Comparison of ENCODE assay signal across 18 cellular contexts in the genomic region with DNA sequence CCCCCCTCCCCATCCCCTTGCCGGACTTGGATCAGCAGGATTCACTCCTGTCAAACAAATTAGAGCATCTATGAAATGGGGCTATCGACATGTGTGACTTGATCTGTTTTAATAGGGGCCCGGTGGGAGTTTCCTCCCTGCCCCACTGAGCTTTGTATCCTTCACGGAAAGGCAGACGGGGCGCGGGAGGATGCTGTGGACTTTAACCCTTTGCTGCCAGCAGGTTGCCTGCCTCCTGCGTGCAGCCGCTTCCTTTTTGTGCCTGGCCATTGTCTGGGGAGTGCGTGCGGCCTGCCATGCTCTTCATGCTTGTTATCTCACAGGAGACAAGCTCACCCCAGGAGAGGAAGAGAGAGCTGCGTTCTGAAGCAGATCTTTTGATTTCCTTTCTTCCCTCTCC.
DNase-seq lines count a peak whose midpoint lies in the region; ATAC-seq lines count a peak whose summit lies in the region.
"Had no signal": no experiment of that assay in that cellular context is flagged by ENCODE, and none has a peak within 500 bp of the region (broad histone marks: within the 10 kb centered on the region; RNA-seq: fewer than 3 reads in every experiment).

No MANE protein-coding gene starts in this region.

- H3K36me3 ChIP-seq in iPS-18a (ENCODE audit: control insufficient read depth, low read depth, low read length): no peaks in the 10 kb centered on the region
- H3K36me3 ChIP-seq in effector memory CD4-positive, alpha-beta T cell (ENCODE audit: control insufficient read depth, insufficient read depth, low read length): no peaks in the 10 kb centered on the region
- H3K36me3 ChIP-seq: ascending aorta had no signal

- H3K36me3 Mint-ChIP-seq in activated naive CD4-positive, alpha-beta T cell treated with anti-CD3 and anti-CD28 coated beads, Interleukin-2, amount 50 U/mL, for 72 hours: no peaks in the 10 kb centered on the region
- H3K36me3 Mint-ChIP-seq: activated naive CD4-positive, alpha-beta T cell treated with anti-CD3 and anti-CD28 coated beads, Interleukin-2, amount 10 ng/mL, durations not matched to agents 7 days and 5 days; natural killer cell treated with Interleukin-12 subunit alpha and Interleukin-12 subunit beta and Interleukin-15 and Interleukin-18, amount 100 ng/mL, for 72 hours; T-cell had no signal

- H3K27ac Mint-ChIP-seq in activated naive CD4-positive, alpha-beta T cell treated with anti-CD3 and anti-CD28 coated beads, Interleukin-2, amount 50 U/mL, for 72 hours: no peak overlapping the region
- H3K27ac Mint-ChIP-seq: activated naive CD4-positive, alpha-beta T cell treated with anti-CD3 and anti-CD28 coated beads, Interleukin-2, amount 10 ng/mL, durations not matched to agents 7 days and 5 days; natural killer cell treated with Interleukin-12 subunit alpha and Interleukin-12 subunit beta and Interleukin-15 and Interleukin-18, amount 100 ng/mL, for 72 hours; T-cell had no signal

- peaks cover 44% of the 10 kb centered on the region for H3K27me3 ChIP-seq in iPS-18a (ENCODE audit: control insufficient read depth, insufficient read depth, low read length)
- H3K27me3 ChIP-seq in effector memory CD4-positive, alpha-beta T cell (replicated peaks; ENCODE audit: control insufficient read depth, insufficient read depth, low read length, poor library complexity, severe bottlenecking): no peaks in the 10 kb centered on the region
- H3K27me3 ChIP-seq: ascending aorta had no signal

- peak; percentile 34 for DNase-seq in NCI-H2171 treated with DMSO at 0.1 percent for 48 hours (lab: John Stamatoyannopoulos, UW)
- DNase-seq in NCI-H2171 (lab: John Stamatoyannopoulos, UW): no peak
- peak; percentile 70 for DNase-seq in NCI-H345 (lab: John Stamatoyannopoulos, UW)
- DNase-seq in activated naive CD4-positive, alpha-beta T cell treated with anti-CD3 and anti-CD28 coated beads, Interleukin-2, amount 50 U/mL, for 72 hours (ENCODE audit: low spot score in 2 of 2): no peak
- DNase-seq in effector memory CD4-positive, alpha-beta T cell: no peak
- DNase-seq: activated CD4-positive, alpha-beta T cell treated with anti-CD3 and anti-CD28 coated beads, Interleukin-2, amount 50 U/mL, for 4 hours; activated naive CD4-positive, alpha-beta T cell treated with anti-CD3 and anti-CD28 coated beads, Interleukin-2, amount 10 ng/mL, durations not matched to agents 7 days and 5 days; activated T-cell treated with anti-CD3 and anti-CD28 coated beads for 4 hours; DMS79; NCI-H2029 treated with DMSO at 0.1 percent for 48 hours; RPMI8226; T-cell had no signal

- peaks cover 41% of the 10 kb centered on the region for H3K4me1 ChIP-seq in iPS-18a (ENCODE audit: control insufficient read depth, low read depth, low read length)
- no peaks in the 10 kb centered on the region for H3K4me1 ChIP-seq in effector memory CD4-positive, alpha-beta T cell (ENCODE audit: control insufficient read depth, insufficient read depth, low read length, poor library complexity, severe bottlenecking)

- no peak overlapping the region for H3K9ac ChIP-seq in iPS-18a (ENCODE audit: low read length)

- no peak overlapping the region for H3K27ac ChIP-seq in iPS-18a (ENCODE audit: low read length)
- no peak overlapping the region for H3K27ac ChIP-seq in effector memory CD4-positive, alpha-beta T cell (ENCODE audit: insufficient read depth, low read length, poor library complexity, severe bottlenecking)
- H3K27ac ChIP-seq: ascending aorta, C4-2B had no signal

- H3K9me3 Mint-ChIP-seq in activated naive CD4-positive, alpha-beta T cell treated with anti-CD3 and anti-CD28 coated beads, Interleukin-2, amount 50 U/mL, for 72 hours: no peaks in the 10 kb centered on the region
- H3K9me3 Mint-ChIP-seq: natural killer cell treated with Interleukin-12 subunit alpha and Interleukin-12 subunit beta and Interleukin-15 and Interleukin-18, amount 100 ng/mL, for 72 hours; T-cell had no signal

- ATAC-seq in HG02678 (IDR thresholded peaks at IDR 0.05; ENCODE audit: unreplicated experiment) (no peak), HG03097 (IDR thresholded peaks at IDR 0.05; ENCODE audit: low FRiP score, unreplicated experiment) (no peak)
- ATAC-seq in activated naive CD4-positive, alpha-beta T cell treated with anti-CD3 and anti-CD28 coated beads, Interleukin-2, amount 50 U/mL, for 72 hours: no peak
- ATAC-seq: natural killer cell treated with Interleukin-12 subunit alpha and Interleukin-12 subunit beta and Interleukin-15 and Interleukin-18, amount 100 ng/mL, for 72 hours; T-cell had no signal

- no peaks in the 10 kb centered on the region for H3K9me3 ChIP-seq in iPS-18a (ENCODE audit: control insufficient read depth, low read depth, low read length)
- no peaks in the 10 kb centered on the region for H3K9me3 ChIP-seq in effector memory CD4-positive, alpha-beta T cell (ENCODE audit: control insufficient read depth, low read length)
- H3K9me3 ChIP-seq: ascending aorta had no signal

- H3K4me3 ChIP-seq in iPS-18a (ENCODE audit: low read length): peak overlapping the region; percentile 28
- no peak overlapping the region for H3K4me3 ChIP-seq in effector memory CD4-positive, alpha-beta T cell (ENCODE audit: insufficient read depth, low read depth, low read length, poor library complexity, severe bottlenecking)
- H3K4me3 ChIP-seq: ascending aorta had no signal

Comparison
In these comparisons a context has a peak if more than half of its experiments do, and no peak if none do; other contexts are left out.
1. DNase-seq: peak in NCI-H2171 treated with DMSO at 0.1 percent for 48 hours (single experiment) and NCI-H345 (single experiment); none in NCI-H2171 (single experiment), activated naive CD4-positive, alpha-beta T cell treated with anti-CD3 and anti-CD28 coated beads, Interleukin-2, amount 50 U/mL, for 72 hours (0 of 2) and effector memory CD4-positive, alpha-beta T cell (0 of 3).